Comparison of ENCODE assay signal across 29 cellular contexts in the genomic region with DNA sequence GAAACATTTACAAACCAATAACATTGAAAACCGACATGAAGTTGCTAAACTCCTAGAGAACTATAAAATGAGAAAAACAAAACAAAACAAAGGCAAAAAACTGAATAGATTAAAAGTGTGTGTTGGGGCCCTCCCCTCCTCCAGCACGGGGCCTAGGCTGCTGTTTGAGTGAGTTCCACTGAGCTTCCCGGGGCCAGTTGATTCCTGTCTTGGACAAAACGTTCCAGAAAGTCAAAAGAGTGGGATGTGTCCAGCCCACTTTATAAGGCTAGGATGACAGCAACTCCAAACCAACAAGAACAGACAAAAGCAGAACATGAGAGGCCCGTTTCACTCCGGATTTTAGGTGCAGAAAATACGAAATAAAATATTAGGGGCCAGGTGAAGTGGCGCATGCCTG. TPM values are rescaled to one million over a fixed set of nuclear protein-coding genes. Genes with fewer than 3 reads are reported as not detected.
DNase-seq lines count a peak whose midpoint lies in the region; FAIRE-seq and TF ChIP-seq lines count a peak whose summit lies in the region.
"Had no signal": no experiment of that assay in that cellular context is flagged by ENCODE, and none has a peak within 500 bp of the region (broad histone marks: within the 10 kb centered on the region; RNA-seq: fewer than 3 reads in every experiment).

No MANE protein-coding gene starts in this region.

- H3K4me2 ChIP-seq in hepatocyte: no peak overlapping the region

- no peak overlapping the region for H3K4me3 Mint-ChIP-seq in CD8-positive, alpha-beta memory T cell
- H3K4me3 Mint-ChIP-seq: activated CD8-positive, alpha-beta T cell treated with anti-CD3 and anti-CD28 coated beads for 36 hours; activated T-helper 17 cell treated with anti-CD3 and anti-CD28 coated beads, Interleukin-2, amount 50 U/mL, for 72 hours; stimulated activated naive CD8-positive, alpha-beta T cell treated with anti-CD3 and anti-CD28 coated beads, Interleukin-15, amount 100 ng/mL, for 72 hours; T-helper 1 cell treated with Interleukin-12 subunit alpha and Interleukin-12 subunit beta and Interleukin-4 antibody, amounts not matched to agents 30 μg/mL and 1 μg/mL, for 36 hours had no signal

- peak; percentile 10 for TF ChIP-seq POLR2A in prostate gland (IDR thresholded peaks at IDR 0.05)

- H3K4me1 ChIP-seq in CD8-positive, alpha-beta memory T cell (ENCODE audit: insufficient read depth, low read length): peaks cover 18% of the 10 kb centered on the region
- H3K4me1 ChIP-seq in hepatocyte (ENCODE audit: insufficient read depth): peaks cover 3% of the 10 kb centered on the region
- H3K4me1 ChIP-seq in prostate gland (replicated peaks): peaks cover 6% of the 10 kb centered on the region

- H3K36me3 Mint-ChIP-seq in CD8-positive, alpha-beta memory T cell: no peaks in the 10 kb centered on the region

- H3K4me3 ChIP-seq in CD8-positive, alpha-beta memory T cell (ENCODE audit: low read length): no peak overlapping the region
- H3K4me3 ChIP-seq in bronchial epithelial cell (ENCODE audit: low read depth, low read length): no peak overlapping the region
- no peak overlapping the region for H3K4me3 ChIP-seq in hepatocyte
- H3K4me3 ChIP-seq in prostate gland: no peak overlapping the region
- no peak overlapping the region for H3K4me3 ChIP-seq in foreskin fibroblast (ENCODE audit: low read depth in 1 of 2, low read length in 2 of 2)
- H3K4me3 ChIP-seq: colonic mucosa, lung, SK-N-MC, tibial artery had no signal

- WGBS in hepatocyte (ENCODE audit: low lambda C conversion rate, missing lambda C conversion rate): 73% methylated on average over 8 of the region's 8 CpGs
- 15% methylated on average over 8 of the region's 8 CpGs for WGBS in prostate gland

- no peak for FAIRE-seq in bronchial epithelial cell (lab: Jason Lieb, UNC)
- FAIRE-seq: small intestine had no signal

- peak overlapping the region; percentile 24 for H3K27ac ChIP-seq in CD8-positive, alpha-beta memory T cell (ENCODE audit: low read depth, low read length)
- H3K27ac ChIP-seq in hepatocyte: peak overlapping the region; percentile 15
- H3K27ac ChIP-seq in prostate gland: peak overlapping the region; percentile 68 to 88
- H3K27ac ChIP-seq: colonic mucosa, SK-N-MC, tibial artery had no signal

- peaks cover 0 to 1% of the 10 kb centered on the region in 2 donors for H3K27me3 Mint-ChIP-seq in CD8-positive, alpha-beta memory T cell
- H3K27me3 Mint-ChIP-seq: activated CD8-positive, alpha-beta T cell treated with anti-CD3 and anti-CD28 coated beads for 36 hours; activated T-helper 17 cell treated with anti-CD3 and anti-CD28 coated beads, Interleukin-2, amount 50 U/mL, for 72 hours; stimulated activated naive CD8-positive, alpha-beta T cell treated with anti-CD3 and anti-CD28 coated beads, Interleukin-15, amount 100 ng/mL, for 72 hours had no signal

- peaks cover 14 to 22% (median 14%) of the 10 kb centered on the region in 3 donors for H3K4me1 Mint-ChIP-seq in CD8-positive, alpha-beta memory T cell

- intact Hi-C loops in prostate gland (cut with DNase I): no loop called here

- CTCF ChIA-PET in CD8-positive, alpha-beta memory T cell (lab: Charles Lee): no interaction called here

- H3K79me2 ChIP-seq in hepatocyte: no peaks in the 10 kb centered on the region

- H3K9me3 Mint-ChIP-seq in CD8-positive, alpha-beta memory T cell: no peaks in the 10 kb centered on the region
- H3K9me3 Mint-ChIP-seq: activated CD8-positive, alpha-beta T cell treated with anti-CD3 and anti-CD28 coated beads for 36 hours; activated T-helper 17 cell treated with anti-CD3 and anti-CD28 coated beads, Interleukin-2, amount 50 U/mL, for 72 hours; stimulated activated naive CD8-positive, alpha-beta T cell treated with anti-CD3 and anti-CD28 coated beads, Interleukin-15, amount 100 ng/mL, for 72 hours; T-helper 1 cell treated with Interleukin-12 subunit alpha and Interleukin-12 subunit beta and Interleukin-4 antibody, amounts not matched to agents 30 μg/mL and 1 μg/mL, for 36 hours had no signal

- no peaks in the 10 kb centered on the region for H4K20me1 ChIP-seq in hepatocyte (ENCODE audit: insufficient read depth, poor library complexity, severe bottlenecking)

- TF ChIP-seq CTCF in bronchial epithelial cell (IDR thresholded peaks at IDR 0.05; ENCODE audit: insufficient read depth, low read length, severe bottlenecking) (no peak), hepatocyte (IDR thresholded peaks at IDR 0.05; ENCODE audit: poor library complexity) (no peak), prostate gland (IDR thresholded peaks at IDR 0.05) (no peak), foreskin fibroblast (IDR thresholded peaks at IDR 0.05; ENCODE audit: low read depth, low read length) (no peak)

- H3K27ac Mint-ChIP-seq in CD8-positive, alpha-beta memory T cell: no peak overlapping the region
- H3K27ac Mint-ChIP-seq: activated CD8-positive, alpha-beta T cell treated with anti-CD3 and anti-CD28 coated beads for 36 hours; activated T-helper 17 cell treated with anti-CD3 and anti-CD28 coated beads, Interleukin-2, amount 50 U/mL, for 72 hours; T-helper 1 cell treated with Interleukin-12 subunit alpha and Interleukin-12 subunit beta and Interleukin-4 antibody, amounts not matched to agents 30 μg/mL and 1 μg/mL, for 36 hours had no signal

- POLR2A ChIA-PET in CD8-positive, alpha-beta memory T cell (lab: Charles Lee): interaction anchor here (0.6 kb wide), 1 partner anchor 13 kb away, joined by 5 read pairs; no protein-coding TSS in a partner anchor

- H3K9me2 ChIP-seq in hepatocyte (replicated peaks; ENCODE audit: insufficient read depth): no peaks in the 10 kb centered on the region

- no peaks in the 10 kb centered on the region for H3K36me3 ChIP-seq in CD8-positive, alpha-beta memory T cell (ENCODE audit: insufficient read depth, low read length)
- no peaks in the 10 kb centered on the region for H3K36me3 ChIP-seq in bronchial epithelial cell (ENCODE audit: control insufficient read depth, insufficient read depth, low read length)
- H3K36me3 ChIP-seq in hepatocyte (replicated peaks; ENCODE audit: insufficient read depth, low read depth): no peaks in the 10 kb centered on the region
- no peaks in the 10 kb centered on the region for H3K36me3 ChIP-seq in prostate gland
- H3K36me3 ChIP-seq: BE2C, colonic mucosa, tibial artery had no signal

- H3K27me3 ChIP-seq in CD8-positive, alpha-beta memory T cell (ENCODE audit: insufficient read depth, low read length, poor library complexity, severe bottlenecking): no peaks in the 10 kb centered on the region
- H3K27me3 ChIP-seq in bronchial epithelial cell (ENCODE audit: control insufficient read depth, insufficient read depth, low read length): no peaks in the 10 kb centered on the region
- no peaks in the 10 kb centered on the region for H3K27me3 ChIP-seq in hepatocyte
- H3K27me3 ChIP-seq in prostate gland (replicated peaks; ENCODE audit: insufficient read depth): no peaks in the 10 kb centered on the region
- H3K27me3 ChIP-seq: BE2C, colonic mucosa had no signal

- H2AFZ ChIP-seq in hepatocyte: no peak overlapping the region

- DNase-seq in CD8-positive, alpha-beta memory T cell: no peak
- DNase-seq in bronchial epithelial cell (ENCODE audit: low read depth) (peak; percentile 70), hepatocyte (ENCODE audit: low spot score) (no peak), prostate gland (ENCODE audit: low spot score) (peak; percentile 72), foreskin fibroblast (no peak), SK-N-DZ (ENCODE audit: low spot score) (no peak), cortex of kidney (lab: John Stamatoyannopoulos, UW) (no peak), NAMALWA (ENCODE audit: low spot score) (no peak)
- DNase-seq: ACHN; activated CD4-positive, alpha-beta T cell treated with anti-CD3 and anti-CD28 coated beads for 1 hour; activated CD8-positive, alpha-beta T cell treated with anti-CD3 and anti-CD28 coated beads for 36 hours; activated naive CD4-positive, alpha-beta T cell treated with anti-CD3 and anti-CD28 coated beads, Interleukin-2, amount 50 U/mL, for 16 hours; amniotic stem cell; BE2C; colonic mucosa; islet precursor cell; NCI-H2081 treated with DMSO at 0.1 percent for 48 hours; NCI-H345; NCI-H748 treated with DMSO at 0.1 percent for 48 hours; nucleus accumbens; small intestine; stimulated activated CD8-positive, alpha-beta memory T cell treated with anti-CD3 and anti-CD28 coated beads, Interleukin-4, amount 100 ng/mL, for 48 hours; stimulated activated naive CD8-positive, alpha-beta T cell treated with anti-CD3 and anti-CD28 coated beads, Interleukin-15, amount 100 ng/mL, for 72 hours; tibial artery had no signal

- H3K9me3 ChIP-seq in CD8-positive, alpha-beta memory T cell (ENCODE audit: low read length): no peaks in the 10 kb centered on the region
- H3K9me3 ChIP-seq in hepatocyte (ENCODE audit: low read depth) (no peaks in the 10 kb centered on the region), prostate gland (no peaks in the 10 kb centered on the region)
- H3K9me3 ChIP-seq: BE2C, colonic mucosa, tibial artery had no signal

RNA-seq across cellular contexts. Expression of a gene that starts 11.6 kb away (rescaled TPM):
- total RNA-seq in CD8-positive, alpha-beta memory T cell: 100 to 1,000 TPM; 129 to 141 TPM
- 74.6 TPM for polyA plus RNA-seq in CD8-positive, alpha-beta memory T cell
- total RNA-seq in bronchial epithelial cell (64.9 and 72.4 TPM in 2 replicates), hepatocyte (55.7 and 72.5 TPM in 2 replicates), prostate gland (100 to 1,000 TPM in 1 of 2 donors, 10 to 100 TPM in 1; 80.3 to 155 TPM)
- polyA plus RNA-seq in hepatocyte: 152 and 193 TPM in 2 replicates
- polyA plus RNA-seq in SK-N-DZ (2014; cell fraction: cytosol; rRNA removed): 25.1 and 31.2 TPM in 2 replicates
- polyA plus RNA-seq in SK-N-DZ (2014; cell fraction: nucleus; rRNA removed): 49.5 and 120 TPM in 2 replicates

RNA-seq across cellular contexts. Expression of a gene that starts 32.3 kb away (rescaled TPM):
- 100 to 1,000 TPM; 186 to 190 TPM for total RNA-seq in CD8-positive, alpha-beta memory T cell
- polyA plus RNA-seq in CD8-positive, alpha-beta memory T cell: 193 TPM
- total RNA-seq in bronchial epithelial cell (not detected in 2 replicates), hepatocyte (0.64 and 1.8 TPM in 2 replicates), prostate gland (1 to 10 TPM in 1 of 2 donors, not detected in 1; 2.8 TPM)
- 7.0 and 7.8 TPM in 2 replicates for polyA plus RNA-seq in hepatocyte
- polyA plus RNA-seq in SK-N-DZ (2014; cell fraction: cytosol; rRNA removed): 3.3 and 3.8 TPM in 2 replicates
- 0.87 and 1.7 TPM in 2 replicates for polyA plus RNA-seq in SK-N-DZ (2014; cell fraction: nucleus; rRNA removed)
- total RNA-seq: RPMI7951 had no signal

RNA-seq across cellular contexts. Expression of a gene that starts 48.4 kb away (rescaled TPM):
- total RNA-seq in CD8-positive, alpha-beta memory T cell: 1 to 10 TPM in 1 of 2 experiments, under 1 TPM in 1; 0.49 to 1.1 TPM
- 1.9 TPM for polyA plus RNA-seq in CD8-positive, alpha-beta memory T cell
- total RNA-seq in bronchial epithelial cell (1.3 and 3.7 TPM in 2 replicates), hepatocyte (9.3 and 9.7 TPM in 2 replicates), prostate gland (10 to 100 TPM in 1 of 2 donors, 1 to 10 TPM in 1; 9.0 to 12.5 TPM)
- 9.9 and 15.0 TPM in 2 replicates for polyA plus RNA-seq in hepatocyte
- polyA plus RNA-seq in SK-N-DZ (2014; cell fraction: cytosol; rRNA removed): 2.1 and 3.1 TPM in 2 replicates
- 0.11 and 2.3 TPM in 2 replicates for polyA plus RNA-seq in SK-N-DZ (2014; cell fraction: nucleus; rRNA removed)

RNA-seq across cellular contexts. Expression of a gene that starts 56.3 kb away (rescaled TPM):
- 10 to 100 TPM; 27.5 to 31.8 TPM for total RNA-seq in CD8-positive, alpha-beta memory T cell
- 3.3 TPM for polyA plus RNA-seq in CD8-positive, alpha-beta memory T cell
- 162 and 205 TPM in 2 replicates for total RNA-seq in bronchial epithelial cell
- 240 and 290 TPM in 2 replicates for total RNA-seq in hepatocyte
- 114 and 125 TPM in 2 replicates for polyA plus RNA-seq in hepatocyte
- total RNA-seq in prostate gland: 10 to 100 TPM in 1 of 2 donors, 1 to 10 TPM in 1; 5.0 to 69.2 TPM
- 70.5 and 78.7 TPM in 2 replicates for polyA plus RNA-seq in SK-N-DZ (2014; cell fraction: cytosol; rRNA removed)
- 43.3 and 51.0 TPM in 2 replicates for polyA plus RNA-seq in SK-N-DZ (2014; cell fraction: nucleus; rRNA removed)

Comparison
In these comparisons a context has a peak if more than half of its experiments do, and no peak if none do; other contexts are left out.
1. DNase-seq: peak in bronchial epithelial cell (single experiment) and prostate gland (single experiment); none in CD8-positive, alpha-beta memory T cell (0 of 5), hepatocyte (single experiment), foreskin fibroblast (0 of 2), SK-N-DZ (single experiment), cortex of kidney (single experiment) and NAMALWA (single experiment).
2. H3K27ac ChIP-seq: peak in every context shown above with its lines; median percentile 78 in prostate gland; 24 in CD8-positive, alpha-beta memory T cell; 15 in hepatocyte.
3. RNA of a gene that starts 32.3 kb away (total RNA-seq): 186 to 190 TPM in CD8-positive, alpha-beta memory T cell; 2.8 TPM in prostate gland, 0.64 to 1.8 TPM in hepatocyte and not detected in bronchial epithelial cell; every median in the first group is over 10 times any median in the second.